ENCODE assay signal across 10 cellular contexts in the genomic region with DNA sequence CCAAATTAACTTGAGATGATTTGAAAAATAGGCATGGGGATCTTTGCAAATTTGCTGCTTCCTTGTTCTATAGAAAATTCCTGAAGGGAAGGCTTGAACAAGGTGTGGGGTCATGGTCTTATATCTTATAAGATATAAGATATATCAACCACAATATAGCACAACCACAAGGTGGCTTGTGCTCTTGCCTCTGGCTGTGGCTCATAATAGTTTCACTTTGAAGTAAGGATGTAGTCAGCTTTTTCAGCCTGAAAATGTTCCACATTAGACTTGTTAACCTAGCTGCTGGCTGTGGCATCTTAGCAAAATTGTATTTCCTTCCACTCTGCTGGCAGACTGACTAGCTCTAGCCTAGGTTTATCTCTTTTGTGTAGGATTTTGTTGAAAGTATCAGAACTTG.
DNase-seq lines count a peak whose midpoint lies in the region; ATAC-seq, FAIRE-seq and TF ChIP-seq lines count a peak whose summit lies in the region.
"Had no signal": no experiment of that assay in that cellular context is flagged by ENCODE, and none has a peak within 500 bp of the region (broad histone marks: within the 10 kb centered on the region; RNA-seq: fewer than 3 reads in every experiment).

No MANE protein-coding gene starts in this region.

- no peak overlapping the region for H3K4me3 Mint-ChIP-seq in T-helper 1 cell treated with Interleukin-12 subunit alpha and Interleukin-12 subunit beta and Interleukin-4 antibody, amounts not matched to agents 30 μg/mL and 1 μg/mL, for 36 hours
- H3K4me3 Mint-ChIP-seq in endothelial cell (ENCODE audit: unreplicated experiment): no peak overlapping the region

- H3K36me3 Mint-ChIP-seq in T-helper 1 cell treated with Interleukin-12 subunit alpha and Interleukin-12 subunit beta and Interleukin-4 antibody, amounts not matched to agents 30 μg/mL and 1 μg/mL, for 36 hours (ENCODE audit: low read depth): no peaks in the 10 kb centered on the region
- no peaks in the 10 kb centered on the region for H3K36me3 Mint-ChIP-seq in endothelial cell (ENCODE audit: low read depth, unreplicated experiment)

- peaks cover 27% of the 10 kb centered on the region for H3K4me1 Mint-ChIP-seq in T-helper 1 cell treated with Interleukin-12 subunit alpha and Interleukin-12 subunit beta and Interleukin-4 antibody, amounts not matched to agents 30 μg/mL and 1 μg/mL, for 36 hours (ENCODE audit: low read depth)
- no peaks in the 10 kb centered on the region for H3K4me1 Mint-ChIP-seq in endothelial cell (ENCODE audit: unreplicated experiment)

- H3K4me1 ChIP-seq in A549 (0 out of 3 replicates have a peak, but pooled peaks cover 3% of the 10 kb centered on the region), suprapubic skin (peaks cover 6% of the 10 kb centered on the region)
- H3K4me1 ChIP-seq: parathyroid adenoma had no signal

- ATAC-seq in A549 (peak in 1 of 2 experiments; percentile 53; a peak in 2 of 6 replicates), Right ventricle myocardium superior (ENCODE audit: poor library complexity) (no peak), GM21717 (IDR thresholded peaks at IDR 0.05; ENCODE audit: unreplicated experiment) (no peak)

- peak in 1 of 2 experiments; percentile 15; a peak in 1 of 5 replicates for TF ChIP-seq RAD21 in A549 (conservative IDR thresholded peaks at IDR 0.05 in 1 of 2, IDR thresholded peaks at IDR 0.05 in 1 of 2)

- H3K4me3 ChIP-seq in A549 (no peak overlapping the region), fibroblast of mammary gland (ENCODE audit: control insufficient read depth, low read depth, low read length) (no peak overlapping the region), suprapubic skin (no peak overlapping the region)

- no peaks in the 10 kb centered on the region for H3K36me3 ChIP-seq in suprapubic skin

- peak overlapping the region; percentile 31 for H3K27ac Mint-ChIP-seq in T-helper 1 cell treated with Interleukin-12 subunit alpha and Interleukin-12 subunit beta and Interleukin-4 antibody, amounts not matched to agents 30 μg/mL and 1 μg/mL, for 36 hours
- no peak overlapping the region for H3K27ac Mint-ChIP-seq in endothelial cell (ENCODE audit: unreplicated experiment)

- TF ChIP-seq CTCF in A549 (IDR thresholded peaks at IDR 0.05) (no peak; the same call in 2 of the 3 replicates), fibroblast of mammary gland (conservative IDR thresholded peaks at IDR 0.05; ENCODE audit: control insufficient read depth, insufficient read depth, low read depth, low read length) (peak; percentile 5), endothelial cell (IDR thresholded peaks at IDR 0.05; ENCODE audit: unreplicated experiment) (no peak), suprapubic skin (IDR thresholded peaks at IDR 0.05) (no peak)

- intact Hi-C loops in Right ventricle myocardium superior (cut with DNase I): loop anchor here (10.0 kb wide), 1 partner anchor 624 kb away; no protein-coding TSS in a partner anchor

- no peaks in the 10 kb centered on the region for H3K9me3 ChIP-seq in A549
- no peaks in the 10 kb centered on the region for H3K9me3 ChIP-seq in suprapubic skin

- peak overlapping the region; percentile 37; the same call in 1 of the 3 replicates for H3K4me2 ChIP-seq in A549

- H3K27ac ChIP-seq in A549 (peak overlapping the region in 1 of 2 experiments; percentile 60; a peak in 2 of 6 replicates), suprapubic skin (no peak overlapping the region)
- H3K27ac ChIP-seq: parathyroid adenoma had no signal

- H3K27me3 ChIP-seq in suprapubic skin: no peaks in the 10 kb centered on the region

- TF ChIP-seq EP300 in A549 (IDR thresholded peaks at IDR 0.05): no peak
- no peak for TF ChIP-seq EP300 in suprapubic skin (IDR thresholded peaks at IDR 0.05)

- FAIRE-seq in A549 (lab: Jason Lieb, UNC): no peak

- H3K27me3 Mint-ChIP-seq in T-helper 1 cell treated with Interleukin-12 subunit alpha and Interleukin-12 subunit beta and Interleukin-4 antibody, amounts not matched to agents 30 μg/mL and 1 μg/mL, for 36 hours (ENCODE audit: low read depth): no peaks in the 10 kb centered on the region
- peaks cover 1% of the 10 kb centered on the region for H3K27me3 Mint-ChIP-seq in endothelial cell (ENCODE audit: unreplicated experiment)

- H3K9me3 Mint-ChIP-seq in T-helper 1 cell treated with Interleukin-12 subunit alpha and Interleukin-12 subunit beta and Interleukin-4 antibody, amounts not matched to agents 30 μg/mL and 1 μg/mL, for 36 hours: no peaks in the 10 kb centered on the region
- no peaks in the 10 kb centered on the region for H3K9me3 Mint-ChIP-seq in endothelial cell (ENCODE audit: unreplicated experiment)

- DNase-seq in A549 (ENCODE audit: low read depth in 1 of 2, low spot score in 1 of 2): peak in 1 of 2 experiments; percentile 12
- peak; percentile 55 for DNase-seq in ELR (ENCODE audit: low read depth)
- peak; percentile 12 for DNase-seq in fibroblast of mammary gland (ENCODE audit: low read depth)
- DNase-seq in Right ventricle myocardium superior: no peak
- DNase-seq in endothelial cell (ENCODE audit: low spot score): no peak
- DNase-seq in suprapubic skin (ENCODE audit: low spot score in 2 of 2): no peak
- DNase-seq: NCI-H510A treated with DMSO at 0.1 percent for 48 hours had no signal

- CTCF ChIA-PET in A549 (lab: Yijun Ruan, JAX): no interaction called here

- no peak for TF ChIP-seq POLR2A in A549 (IDR thresholded peaks at IDR 0.05; ENCODE audit: low read length)
- TF ChIP-seq POLR2A in suprapubic skin (IDR thresholded peaks at IDR 0.05): no peak

- POLR2A ChIA-PET in A549 (lab: Yijun Ruan, JAX): no interaction called here

TF ChIP-seq in A549, 52 proteins besides CTCF, POLR2A, EP300 and RAD21:
- TF ChIP-seq, protein P1, sequence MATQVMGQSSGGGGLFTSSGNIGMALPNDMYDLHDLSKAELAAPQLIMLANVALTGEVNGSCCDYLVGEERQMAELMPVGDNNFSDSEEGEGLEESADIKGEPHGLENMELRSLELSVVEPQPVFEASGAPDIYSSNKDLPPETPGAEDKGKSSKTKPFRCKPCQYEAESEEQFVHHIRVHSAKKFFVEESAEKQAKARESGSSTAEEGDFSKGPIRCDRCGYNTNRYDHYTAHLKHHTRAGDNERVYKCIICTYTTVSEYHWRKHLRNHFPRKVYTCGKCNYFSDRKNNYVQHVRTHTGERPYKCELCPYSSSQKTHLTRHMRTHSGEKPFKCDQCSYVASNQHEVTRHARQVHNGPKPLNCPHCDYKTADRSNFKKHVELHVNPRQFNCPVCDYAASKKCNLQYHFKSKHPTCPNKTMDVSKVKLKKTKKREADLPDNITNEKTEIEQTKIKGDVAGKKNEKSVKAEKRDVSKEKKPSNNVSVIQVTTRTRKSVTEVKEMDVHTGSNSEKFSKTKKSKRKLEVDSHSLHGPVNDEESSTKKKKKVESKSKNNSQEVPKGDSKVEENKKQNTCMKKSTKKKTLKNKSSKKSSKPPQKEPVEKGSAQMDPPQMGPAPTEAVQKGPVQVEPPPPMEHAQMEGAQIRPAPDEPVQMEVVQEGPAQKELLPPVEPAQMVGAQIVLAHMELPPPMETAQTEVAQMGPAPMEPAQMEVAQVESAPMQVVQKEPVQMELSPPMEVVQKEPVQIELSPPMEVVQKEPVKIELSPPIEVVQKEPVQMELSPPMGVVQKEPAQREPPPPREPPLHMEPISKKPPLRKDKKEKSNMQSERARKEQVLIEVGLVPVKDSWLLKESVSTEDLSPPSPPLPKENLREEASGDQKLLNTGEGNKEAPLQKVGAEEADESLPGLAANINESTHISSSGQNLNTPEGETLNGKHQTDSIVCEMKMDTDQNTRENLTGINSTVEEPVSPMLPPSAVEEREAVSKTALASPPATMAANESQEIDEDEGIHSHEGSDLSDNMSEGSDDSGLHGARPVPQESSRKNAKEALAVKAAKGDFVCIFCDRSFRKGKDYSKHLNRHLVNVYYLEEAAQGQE (IDR thresholded peaks at IDR 0.05): no peak
- TF ChIP-seq RNF2 (IDR thresholded peaks at IDR 0.05; ENCODE audit: borderline replicate concordance, low read depth): no peak
- TF ChIP-seq SMC3 (IDR thresholded peaks at IDR 0.05): 0 out of 3 replicates have a peak, but pooled peaks have one; percentile 15
- TF ChIP-seq CBX2 (IDR thresholded peaks at IDR 0.05; ENCODE audit: borderline replicate concordance, low read depth): no peak

Comparison
In these comparisons a context has a peak if more than half of its experiments do, and no peak if none do; other contexts are left out.
1. DNase-seq: peak in ELR (single experiment) and fibroblast of mammary gland (single experiment); none in Right ventricle myocardium superior (single experiment), endothelial cell (single experiment) and suprapubic skin (0 of 2).